In the genomic region with DNA sequence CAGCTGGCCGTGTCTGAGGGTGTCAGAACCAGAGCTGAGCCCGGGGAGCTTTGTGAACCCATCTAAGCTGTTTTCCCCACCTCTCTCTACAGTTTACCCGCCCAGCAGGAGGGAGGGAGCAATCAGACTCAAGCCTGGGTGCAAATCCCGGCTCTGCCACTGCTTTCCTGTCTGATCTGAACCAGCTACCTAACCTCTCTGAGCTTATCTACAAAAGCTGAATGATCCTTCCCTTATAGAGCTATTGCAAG, we compare ENCODE assay signal across 8 cellular contexts. TPM values are rescaled to one million over a fixed set of nuclear protein-coding genes. Genes with fewer than 3 reads are reported as not detected.
DNase-seq lines count a peak whose midpoint lies in the region; ATAC-seq and TF ChIP-seq lines count a peak whose summit lies in the region.

No MANE protein-coding gene starts in this region.

- POLR2A ChIA-PET in HEK293T (lab: Yijun Ruan, JAX) = interaction anchor here (0.6 to 2.0 kb wide), 20 partner anchors 10 to 618 kb away, joined by 3 to 13 read pairs (median 3); partner anchors contain the start of genes APOL1, FOXRED2 and TXN2

- H3K9me2 ChIP-seq in Loucy (replicated peaks; ENCODE audit: low read depth, low read length) = no peaks in the 10 kb centered on the region

- H3K27me3 Mint-ChIP-seq in chondrocyte (ENCODE audit: low read depth) = no peaks in the 10 kb centered on the region

- H3K27me3 ChIP-seq in Loucy (ENCODE audit: insufficient read depth, low read length, poor library complexity, severe bottlenecking) = no peaks in the 10 kb centered on the region
- no peaks in the 10 kb centered on the region for H3K27me3 ChIP-seq in mononuclear cell (ENCODE audit: insufficient read depth, low read length)

- peak overlapping the region; percentile 85 for H3K4me3 ChIP-seq in Loucy (ENCODE audit: low read length, poor library complexity, severe bottlenecking)
- H3K4me3 ChIP-seq in mononuclear cell (ENCODE audit: low read length) = peak overlapping the region; percentile 61

- H2AFZ ChIP-seq in Loucy (ENCODE audit: low read length) = peak overlapping the region; percentile 95

- DNase-seq in chondrocyte (ENCODE audit: low spot score) (no peak), epidermal melanocyte (ENCODE audit: insufficient read length, low spot score) (no peak), HEK293T (ENCODE audit: extremely low spot score) (no peak)
- no peak for DNase-seq in stimulated activated CD4-positive, alpha-beta T cell treated with anti-CD3 and anti-CD28 coated beads, Interleukin-1b, Interleukin-23, amount 100 ng/mL, for 48 hours

- H3K79me2 ChIP-seq in Loucy (ENCODE audit: insufficient read depth, low read length) = peaks cover 33% of the 10 kb centered on the region

- H3K9me3 ChIP-seq in Loucy (ENCODE audit: insufficient read depth, low read depth, low read length) (no peaks in the 10 kb centered on the region), mononuclear cell (ENCODE audit: low read depth, low read length) (no peaks in the 10 kb centered on the region)

- peak overlapping the region; percentile 88 for H3K9ac ChIP-seq in Loucy (ENCODE audit: low read depth, low read length, poor library complexity, severe bottlenecking)

- peak overlapping the region; percentile 97 for H3K27ac Mint-ChIP-seq in chondrocyte (ENCODE audit: unreplicated experiment)

- H3K4me2 ChIP-seq in Loucy (ENCODE audit: low read depth, low read length, poor library complexity, severe bottlenecking) = peak overlapping the region; percentile 88

- no peaks in the 10 kb centered on the region for H3K36me3 ChIP-seq in Loucy (ENCODE audit: insufficient read depth, low read length)

- H4K20me1 ChIP-seq in Loucy (ENCODE audit: insufficient read depth, low read length, poor library complexity, severe bottlenecking) = no peaks in the 10 kb centered on the region

- no peak for TF ChIP-seq CTCF in Loucy (conservative IDR thresholded peaks at IDR 0.05; ENCODE audit: low read length)
- no peak for TF ChIP-seq CTCF in chondrocyte (IDR thresholded peaks at IDR 0.05)

- H3K4me1 Mint-ChIP-seq in chondrocyte (ENCODE audit: low read depth) = peaks cover 71% of the 10 kb centered on the region

- ATAC-seq in GM18867 (IDR thresholded peaks at IDR 0.05; ENCODE audit: unreplicated experiment) (peak; percentile 8), HG03521 (IDR thresholded peaks at IDR 0.05; ENCODE audit: unreplicated experiment) (no peak)

- CTCF ChIA-PET in HEK293T (lab: Yijun Ruan, JAX) = interaction anchor here (0.6 to 1.4 kb wide), 9 partner anchors 11 to 165 kb away, joined by 3 to 10 read pairs (median 3); partner anchors contain the start of genes APOL1 and APOL4

- H3K4me3 Mint-ChIP-seq in chondrocyte (ENCODE audit: unreplicated experiment) = peak overlapping the region; percentile 95

- H3K36me3 Mint-ChIP-seq in chondrocyte (ENCODE audit: low read depth) = peaks cover 20% of the 10 kb centered on the region

- peaks cover 47% of the 10 kb centered on the region for H3K4me1 ChIP-seq in Loucy (ENCODE audit: insufficient read depth, low read length, poor library complexity, severe bottlenecking)
- peaks cover 40% of the 10 kb centered on the region for H3K4me1 ChIP-seq in mononuclear cell (ENCODE audit: insufficient read depth, low read length)

- peaks cover 6% of the 10 kb centered on the region for H3K9me3 Mint-ChIP-seq in chondrocyte (ENCODE audit: low read depth)

- H3F3A ChIP-seq in Loucy (ENCODE audit: low read depth) = no peaks in the 10 kb centered on the region

TF ChIP-seq in HEK293T, 16 proteins besides CTCF, POLR2A, EP300 and RAD21:
- no peak for TF ChIP-seq FOXA1 (IDR thresholded peaks at IDR 0.05)
- TF ChIP-seq LEF1 (IDR thresholded peaks at IDR 0.05; ENCODE audit: borderline replicate concordance) = no peak
- TF ChIP-seq, protein P1, sequence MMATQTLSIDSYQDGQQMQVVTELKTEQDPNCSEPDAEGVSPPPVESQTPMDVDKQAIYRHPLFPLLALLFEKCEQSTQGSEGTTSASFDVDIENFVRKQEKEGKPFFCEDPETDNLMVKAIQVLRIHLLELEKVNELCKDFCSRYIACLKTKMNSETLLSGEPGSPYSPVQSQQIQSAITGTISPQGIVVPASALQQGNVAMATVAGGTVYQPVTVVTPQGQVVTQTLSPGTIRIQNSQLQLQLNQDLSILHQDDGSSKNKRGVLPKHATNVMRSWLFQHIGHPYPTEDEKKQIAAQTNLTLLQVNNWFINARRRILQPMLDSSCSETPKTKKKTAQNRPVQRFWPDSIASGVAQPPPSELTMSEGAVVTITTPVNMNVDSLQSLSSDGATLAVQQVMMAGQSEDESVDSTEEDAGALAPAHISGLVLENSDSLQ (IDR thresholded peaks at IDR 0.05) = no peak
- TF ChIP-seq FOXM1 (IDR thresholded peaks at IDR 0.05; ENCODE audit: borderline replicate concordance) = no peak
- no peak for TF ChIP-seq ELF4 (IDR thresholded peaks at IDR 0.05)
- TF ChIP-seq ZNF384 (IDR thresholded peaks at IDR 0.05) = no peak
- no peak for TF ChIP-seq TARDBP (IDR thresholded peaks at IDR 0.05)
- no peak for TF ChIP-seq BHLHE40 (IDR thresholded peaks at IDR 0.05; ENCODE audit: borderline replicate concordance)
- no peak for TF ChIP-seq ARNT (IDR thresholded peaks at IDR 0.05)
- TF ChIP-seq SUZ12 (IDR thresholded peaks at IDR 0.05) = no peak
TF ChIP-seq in HEK293T: peak in this region for 0.

RNA-seq across cellular contexts. Expression of gene APOL2, which starts 0.3 kb away (rescaled TPM):
- total RNA-seq in chondrocyte (58.7 to 84.1 TPM (median 83.8 TPM) in 3 replicates), mononuclear cell (26.7 TPM)

RNA-seq across cellular contexts. Expression of gene APOL1, which starts 13.9 kb away (rescaled TPM):
- total RNA-seq in chondrocyte (16.7 to 38.4 TPM (median 16.9 TPM) in 3 replicates), mononuclear cell (2.7 TPM)

RNA-seq across cellular contexts. Expression of gene APOL4, which starts 37.5 kb away (rescaled TPM):
- total RNA-seq in chondrocyte (0.12 TPM in 1 of 3 replicates, not detected in the others), mononuclear cell (not detected)
